Comparison of ENCODE assay signal across 8 cellular contexts in genomic region chr10:101397140-101397539, GRCh38. TPM values are rescaled to one million over a fixed set of nuclear protein-coding genes. Genes with fewer than 3 reads are reported as not detected.
DNase-seq lines count a peak whose midpoint lies in the region; ATAC-seq and TF ChIP-seq lines count a peak whose summit lies in the region.

No MANE protein-coding gene starts in this region.

- no peaks in the 10 kb centered on the region for H3K9me3 ChIP-seq in suprapubic skin

- in situ Hi-C loops in G401 (cut with HindIII; ENCODE audit: low sequenced_read_pairs) = no loop called here

- H3K36me3 ChIP-seq in suprapubic skin = no peaks in the 10 kb centered on the region

- ATAC-seq in GM18907 (IDR thresholded peaks at IDR 0.05; ENCODE audit: unreplicated experiment) = no peak

- TF ChIP-seq POLR2A in suprapubic skin (IDR thresholded peaks at IDR 0.05) = no peak

- H3K27me3 ChIP-seq in suprapubic skin = no peaks in the 10 kb centered on the region

- TF ChIP-seq CTCF in AG09309 (IDR thresholded peaks at IDR 0.05; ENCODE audit: control insufficient read depth, insufficient read depth, low read depth, low read length, missing control alignments) (no peak), suprapubic skin (IDR thresholded peaks at IDR 0.05) (no peak)

- TF ChIP-seq EP300 in suprapubic skin (IDR thresholded peaks at IDR 0.05) = no peak

- no peak overlapping the region for H3K27ac ChIP-seq in suprapubic skin

- peak; percentile 10 for DNase-seq in AG09309 (ENCODE audit: low read depth)
- DNase-seq in G401 (ENCODE audit: low spot score) = peak; percentile 27
- peak; percentile 31 for DNase-seq in T follicular helper cell (ENCODE audit: low read depth)
- peak; percentile 14 for DNase-seq in germinal center (ENCODE audit: low spot score)
- no peak for DNase-seq in suprapubic skin (ENCODE audit: low spot score in 2 of 2)
- no peak for DNase-seq in cortex of kidney (lab: John Stamatoyannopoulos, UW)
- no peak for DNase-seq in DMS79 treated with DMSO at 0.1 percent for 48 hours (lab: John Stamatoyannopoulos, UW)

- H3K4me1 ChIP-seq in suprapubic skin = no peaks in the 10 kb centered on the region

- H3K4me3 ChIP-seq in AG09309 (ENCODE audit: control insufficient read depth, low read depth, low read length) (no peak overlapping the region), suprapubic skin (no peak overlapping the region)

RNA-seq across cellular contexts. Expression of gene BTRC, which starts 43.2 kb away (rescaled TPM):
- total RNA-seq in G401 (2014; rRNA removed; shearing (Covaris generic)) = 12.1 and 21.0 TPM in 2 replicates
- 10 to 100 TPM; 17.4 to 20.6 (median 18.5) TPM for total RNA-seq in suprapubic skin

Comparison
In these comparisons a context has a peak if more than half of its experiments do, and no peak if none do; other contexts are left out.
1. DNase-seq: peak in AG09309 (single experiment), G401 (single experiment), T follicular helper cell (single experiment) and germinal center (single experiment); none in suprapubic skin (0 of 2), cortex of kidney (single experiment) and DMS79 treated with DMSO at 0.1 percent for 48 hours (single experiment).